Comparison of ENCODE assay signal across 1 cellular context in genomic region chr7:43138710-43139601, GRCh38.
A peak's percentile ranks its signal among the peaks of the same experiment; 100 is the strongest.
TF ChIP-seq lines count a peak whose summit lies in the region.

No MANE protein-coding gene starts in this region.

TF ChIP-seq in H1, 55 proteins besides CTCF, POLR2A, EP300 and RAD21 (continued from another document):
- TF ChIP-seq CHD7 (IDR thresholded peaks at IDR 0.05; ENCODE audit: insufficient replicate concordance, low read length), result no peak
- TF ChIP-seq EGR1 (IDR thresholded peaks at IDR 0.05; ENCODE audit: borderline replicate concordance, low read depth, low read length), result 0 out of 2 replicates have a peak, but pooled peaks have one; percentile 32
- TF ChIP-seq E2F6 (IDR thresholded peaks at IDR 0.05), result no peak
- peak; percentile 16; the same call in 1 of the 2 replicates for TF ChIP-seq SP1 (IDR thresholded peaks at IDR 0.05; ENCODE audit: low read depth, low read length)
- TF ChIP-seq CTBP2 (IDR thresholded peaks at IDR 0.05; ENCODE audit: borderline replicate concordance, insufficient read depth, insufficient read length, low read length), result no peak
- TF ChIP-seq USF2 (IDR thresholded peaks at IDR 0.05; ENCODE audit: low read length), result no peak
- TF ChIP-seq NANOG (IDR thresholded peaks at IDR 0.05; ENCODE audit: insufficient read depth, low read depth, low read length, poor library complexity, severe bottlenecking), result no peak
- no peak; the same call in 1 of the 2 replicates for TF ChIP-seq ATF2 (IDR thresholded peaks at IDR 0.05; ENCODE audit: low read length)
